ENCODE assay signal across 1 cellular context in the genomic region with DNA sequence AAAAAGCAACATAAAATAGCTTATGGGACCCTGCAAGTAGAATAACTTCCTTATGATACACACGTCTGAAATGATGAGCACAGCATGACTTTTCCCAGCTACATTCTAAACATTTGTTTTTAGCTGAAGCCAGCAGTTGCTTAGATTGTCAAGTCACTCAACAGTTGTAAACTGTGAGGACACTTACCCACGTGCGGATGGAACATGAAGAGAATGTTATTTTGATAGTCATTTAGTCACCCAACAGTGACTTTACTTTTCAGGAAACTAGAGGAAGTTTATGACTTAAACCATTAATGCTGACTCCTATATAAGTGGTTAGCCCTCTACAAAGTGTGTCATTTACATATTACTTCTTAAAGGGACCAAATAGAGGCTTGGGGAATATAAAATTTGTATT.
TF ChIP-seq lines count a peak whose summit lies in the region.

No MANE protein-coding gene starts in this region.

TF ChIP-seq in HepG2, 621 proteins besides CTCF, POLR2A, EP300 and RAD21:
- no peak for TF ChIP-seq JUND (CRISPR knock-in tag; IDR thresholded peaks at IDR 0.05)
- no peak for TF ChIP-seq ZNF891 (CRISPR knock-in tag; IDR thresholded peaks at IDR 0.05)
- TF ChIP-seq ZKSCAN5 (CRISPR knock-in tag; IDR thresholded peaks at IDR 0.05) = no peak
- TF ChIP-seq NFE2 (CRISPR knock-in tag; IDR thresholded peaks at IDR 0.05) = no peak
